In genomic region chr19:12965017-12965811, GRCh38 we compare ENCODE assay signal across 8 cellular contexts. TPM values are rescaled to one million over a fixed set of nuclear protein-coding genes. Genes with fewer than 3 reads are reported as not detected.
DNase-seq lines count a peak whose midpoint lies in the region; FAIRE-seq and TF ChIP-seq lines count a peak whose summit lies in the region.

No MANE protein-coding gene starts in this region.

- H3K27ac ChIP-seq in neutrophil (no peak overlapping the region), subcutaneous abdominal adipose tissue (ENCODE audit: low read depth, low read length) (no peak overlapping the region)

- H3K9ac ChIP-seq in subcutaneous abdominal adipose tissue (ENCODE audit: low read length in 5 of 5) = peak overlapping the region in 4 of 5 donors; percentile 43 to 79 (median 56)

- H3K4me3 ChIP-seq in AG10803 (ENCODE audit: low read length) = peak overlapping the region; percentile 74
- H3K4me3 ChIP-seq in neutrophil (ENCODE audit: low read depth in 1 of 2, low read length in 1 of 2) = peak overlapping the region; percentile 57 to 70
- H3K4me3 ChIP-seq in subcutaneous abdominal adipose tissue (ENCODE audit: low read depth in 1 of 5, low read length in 5 of 5) = peak overlapping the region; percentile 65 to 89 (median 76)

- no peak for FAIRE-seq in frontal cortex (lab: Jason Lieb, UNC)

- peak; percentile 35 for TF ChIP-seq POLR2A in GM19099 (IDR thresholded peaks at IDR 0.05; ENCODE audit: extremely low read depth, insufficient read length, low read depth)

- H3K4me1 ChIP-seq in neutrophil (ENCODE audit: control insufficient read depth in 1 of 2, insufficient read depth in 1 of 2, low read depth in 1 of 2, low read length in 1 of 2) = peaks cover 7 to 8% of the 10 kb centered on the region in 2 experiments
- H3K4me1 ChIP-seq in subcutaneous abdominal adipose tissue (ENCODE audit: control insufficient read depth in 5 of 5, insufficient read depth in 5 of 5, low read length in 5 of 5) = peaks cover 0 to 18% (median 17%) of the 10 kb centered on the region in 5 donors

- TF ChIP-seq CTCF in AG10803 (conservative IDR thresholded peaks at IDR 0.05; ENCODE audit: low read length) (peak; percentile 74), neutrophil (IDR thresholded peaks at IDR 0.05) (peak; percentile 95)

- H3K36me3 ChIP-seq in neutrophil = no peaks in the 10 kb centered on the region
- no peaks in the 10 kb centered on the region for H3K36me3 ChIP-seq in subcutaneous abdominal adipose tissue (ENCODE audit: control insufficient read depth in 5 of 5, insufficient read depth in 5 of 5, low read length in 5 of 5)

- H3K9me3 ChIP-seq in neutrophil (no peaks in the 10 kb centered on the region), subcutaneous abdominal adipose tissue (ENCODE audit: control insufficient read depth in 5 of 5, low read length in 5 of 5) (no peaks in the 10 kb centered on the region)

- DNase-seq in AG10803 (ENCODE audit: low read depth) (peak; percentile 59), LHCN-M2 (ENCODE audit: low read depth) (peak; percentile 60), SHP77 treated with DMSO at 0.1 percent for 48 hours (lab: John Stamatoyannopoulos, UW) (peak; percentile 26), activated gamma-delta T cell treated with Interleukin-2 at 50 U/mL for 16 hours (peak; percentile 79), frontal cortex (ENCODE audit: low spot score in 2 of 2) (peak; percentile 76 to 81)

- H3K27me3 ChIP-seq in neutrophil (no peaks in the 10 kb centered on the region), subcutaneous abdominal adipose tissue (ENCODE audit: control insufficient read depth in 5 of 5, insufficient read depth in 4 of 5, low read length in 5 of 5) (no peaks in the 10 kb centered on the region)

RNA-seq across cellular contexts. Expression of gene DAND5, which starts 4.2 kb away (rescaled TPM):
- total RNA-seq in LHCN-M2 (2014; rRNA removed) (0.06 TPM in 1 of 2 replicates, not detected in the other), frontal cortex (under 0.01 TPM)
- polyA plus RNA-seq in LHCN-M2 (2012) = 0.06 TPM

RNA-seq across cellular contexts. Expression of gene GADD45GIP1, which starts 8.2 kb away (rescaled TPM):
- 59.3 and 71.9 TPM in 2 replicates for total RNA-seq in LHCN-M2 (2014; rRNA removed)
- 93.6 TPM for polyA plus RNA-seq in LHCN-M2 (2012)
- 21.6 TPM for total RNA-seq in frontal cortex

RNA-seq across cellular contexts. Expression of gene RAD23A, which starts 19.6 kb away (rescaled TPM):
- total RNA-seq in LHCN-M2 (2014; rRNA removed) = 158 and 176 TPM in 2 replicates
- 158 TPM for polyA plus RNA-seq in LHCN-M2 (2012)
- 18.3 TPM for total RNA-seq in frontal cortex

RNA-seq across cellular contexts. Expression of gene CALR, which starts 26.8 kb away (rescaled TPM):
- total RNA-seq in LHCN-M2 (2014; rRNA removed) = 1,263 and 1,378 TPM in 2 replicates
- polyA plus RNA-seq in LHCN-M2 (2012) = 1,297 TPM
- 298 TPM for total RNA-seq in frontal cortex

RNA-seq across cellular contexts. Expression of gene NFIX, which starts 30.1 kb away (rescaled TPM):
- total RNA-seq in LHCN-M2 (2014; rRNA removed) (9.2 and 13.9 TPM in 2 replicates), frontal cortex (41.6 TPM)
- 45.4 TPM for polyA plus RNA-seq in LHCN-M2 (2012)

Comparison
In these comparisons a context has a peak if more than half of its experiments do, and no peak if none do; other contexts are left out.
1. DNase-seq: peak in every context shown above with its lines; median percentile 79 in activated gamma-delta T cell treated with Interleukin-2 at 50 U/mL for 16 hours; 78 in frontal cortex; 60 in LHCN-M2; 59 in AG10803; 26 in SHP77 treated with DMSO at 0.1 percent for 48 hours.